In genomic region chr10:63268798-63269503, GRCh38 we compare ENCODE assay signal across 8 cellular contexts.
DNase-seq lines count a peak whose midpoint lies in the region; ATAC-seq and TF ChIP-seq lines count a peak whose summit lies in the region.

No MANE protein-coding gene starts in this region.

- H3K4me1 ChIP-seq in adipocyte (ENCODE audit: control insufficient read depth, insufficient read depth, low read length) = peaks cover 22% of the 10 kb centered on the region
- H3K4me1 ChIP-seq in heart left ventricle = peaks cover 4 to 38% (median 19%) of the 10 kb centered on the region in 12 donors
- H3K4me1 ChIP-seq in upper lobe of right lung = peaks cover 24% of the 10 kb centered on the region

- peak in 10 of 12 donors; percentile 13 to 49 (median 38) for TF ChIP-seq CTCF in heart left ventricle (IDR thresholded peaks at IDR 0.05)
- peak; percentile 21 for TF ChIP-seq CTCF in upper lobe of right lung (IDR thresholded peaks at IDR 0.05)

- TF ChIP-seq POLR2A in GM10847 (IDR thresholded peaks at IDR 0.05; ENCODE audit: extremely low read depth, insufficient read length) (peak; percentile 69), heart left ventricle (IDR thresholded peaks at IDR 0.05) (peak in 1 of 2 donors; percentile 94)

- peak; percentile 97 for ATAC-seq in HG02571 (IDR thresholded peaks at IDR 0.05; ENCODE audit: unreplicated experiment)
- ATAC-seq in SK-N-SH treated with all-trans-retinoic acid at 6 μM for 48 hours = peak; percentile 89
- ATAC-seq in heart left ventricle = peak; percentile 96 to 99 (median 98)
- ATAC-seq in upper lobe of right lung = peak; percentile 98

- no peaks in the 10 kb centered on the region for H3K36me3 ChIP-seq in adipocyte (ENCODE audit: control insufficient read depth, insufficient read depth, low read length, severe bottlenecking)
- no peaks in the 10 kb centered on the region for H3K36me3 ChIP-seq in heart left ventricle
- H3K36me3 ChIP-seq in upper lobe of right lung = no peaks in the 10 kb centered on the region

- H3K9ac ChIP-seq in adipocyte (ENCODE audit: low read length) = peak overlapping the region; percentile 89

- WGBS in heart left ventricle, 4 donors = 0 to 1% (median 0%) methylated on average over 17 of the region's 17 CpGs

- intact Hi-C loops in heart left ventricle (cut with DNase I) (loop anchor here in 9 of 10 donors (1.0 to 10.0 kb wide), 13 partner anchors 52 to 443 kb away; partner anchors contain the start of genes JMJD1C (in 4 of the 9) and REEP3 (in 4 of the 9)), posterior cingulate gyrus (cut with DNase I) (loop anchor here (2.0 to 5.0 kb wide), 2 partner anchors 57 to 252 kb away; partner anchors contain the start of gene REEP3), upper lobe of right lung (cut with DNase I) (no loop called here)

- DNase-seq in NCI-H1048 (lab: John Stamatoyannopoulos, UW) = peak; percentile 85
- DNase-seq in adipocyte (ENCODE audit: low read depth) = peak; percentile 95
- DNase-seq in heart left ventricle = peak in 4 of 5 donors; percentile 87 to 88 (median 88)
- DNase-seq in posterior cingulate gyrus = peak in 9 of 10 donors; percentile 16 to 92 (median 59)
- no peak for DNase-seq in upper lobe of right lung

- H3K27me3 ChIP-seq in adipocyte (replicated peaks; ENCODE audit: control insufficient read depth, insufficient read depth, low read length) (no peaks in the 10 kb centered on the region), heart left ventricle (no peaks in the 10 kb centered on the region), upper lobe of right lung (no peaks in the 10 kb centered on the region)

- H3K27ac ChIP-seq in heart left ventricle (peak overlapping the region; percentile 84 to 96 (median 88)), upper lobe of right lung (peak overlapping the region; percentile 90)

- H3K4me3 ChIP-seq in adipocyte (ENCODE audit: low read length) = peak overlapping the region; percentile 84
- peak overlapping the region; percentile 30 to 68 (median 58) for H3K4me3 ChIP-seq in heart left ventricle
- H3K4me3 ChIP-seq in upper lobe of right lung = peak overlapping the region; percentile 54

- H3K9me3 ChIP-seq in adipocyte (ENCODE audit: control insufficient read depth, low read length) = no peaks in the 10 kb centered on the region
- no peaks in the 10 kb centered on the region for H3K9me3 ChIP-seq in heart left ventricle
- H3K9me3 ChIP-seq in upper lobe of right lung = no peaks in the 10 kb centered on the region

TF ChIP-seq in SK-N-SH treated with all-trans-retinoic acid at 6 μM for 48 hours, 23 proteins besides CTCF, POLR2A, EP300 and RAD21:
- TF ChIP-seq TSHZ2 (CRISPR knock-in tag; IDR thresholded peaks at IDR 0.05) (no peak), SNAI2 (CRISPR knock-in tag; IDR thresholded peaks at IDR 0.05) (no peak), ISL1 (CRISPR knock-in tag; IDR thresholded peaks at IDR 0.05) (no peak), POU6F1 (CRISPR knock-in tag; IDR thresholded peaks at IDR 0.05; ENCODE audit: borderline replicate concordance, low read depth) (no peak), ARNTL (CRISPR knock-in tag; IDR thresholded peaks at IDR 0.05; ENCODE audit: borderline replicate concordance, low read depth) (no peak), ZNF565 (CRISPR knock-in tag; conservative IDR thresholded peaks at IDR 0.05; ENCODE audit: low read depth) (no peak), ZC3H10 (CRISPR knock-in tag; IDR thresholded peaks at IDR 0.05) (no peak), ZNF8 (CRISPR knock-in tag; IDR thresholded peaks at IDR 0.05) (no peak), CREB5 (CRISPR knock-in tag; IDR thresholded peaks at IDR 0.05; ENCODE audit: low read depth) (no peak), TCF4 (CRISPR knock-in tag; IDR thresholded peaks at IDR 0.05; ENCODE audit: borderline replicate concordance) (no peak), PATZ1 (CRISPR knock-in tag; IDR thresholded peaks at IDR 0.05; ENCODE audit: borderline replicate concordance) (no peak), CSDC2 (CRISPR knock-in tag; IDR thresholded peaks at IDR 0.05) (no peak), RARB (CRISPR knock-in tag; IDR thresholded peaks at IDR 0.05) (no peak), GLIS3 (CRISPR knock-in tag; IDR thresholded peaks at IDR 0.05) (no peak), BACH2 (CRISPR knock-in tag; IDR thresholded peaks at IDR 0.05; ENCODE audit: borderline replicate concordance) (no peak), OSR1 (CRISPR knock-in tag; IDR thresholded peaks at IDR 0.05) (no peak), ZNF70 (CRISPR knock-in tag; IDR thresholded peaks at IDR 0.05) (no peak)
TF ChIP-seq in SK-N-SH treated with all-trans-retinoic acid at 6 μM for 48 hours: peak in this region for 0.
